In the genomic region with DNA sequence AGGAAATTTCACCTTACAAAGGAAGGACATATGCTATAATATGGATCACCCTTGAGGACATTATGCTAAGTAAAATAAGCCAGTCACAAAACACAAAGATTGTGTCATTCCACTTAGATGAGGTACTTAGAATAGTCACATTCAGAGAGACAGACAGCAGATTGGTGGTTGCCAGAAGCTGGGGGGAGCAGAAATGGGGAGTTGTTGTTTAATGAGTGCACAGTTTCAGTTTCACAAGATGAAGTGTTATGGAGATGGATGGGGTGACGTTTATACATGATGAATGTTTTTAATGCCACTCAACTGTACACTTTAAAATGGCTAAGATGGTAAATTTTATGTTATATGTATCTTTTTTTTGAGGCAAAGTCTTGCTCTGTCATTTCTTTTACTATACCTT, we compare ENCODE assay signal across 10 cellular contexts. TPM values are rescaled to one million over a fixed set of nuclear protein-coding genes. Genes with fewer than 3 reads are reported as not detected.
DNase-seq lines count a peak whose midpoint lies in the region; ATAC-seq and TF ChIP-seq lines count a peak whose summit lies in the region.
"Had no signal": no experiment of that assay in that cellular context is flagged by ENCODE, and none has a peak within 500 bp of the region (broad histone marks: within the 10 kb centered on the region; RNA-seq: fewer than 3 reads in every experiment).

No MANE protein-coding gene starts in this region.

- no peak overlapping the region for H3K4me3 Mint-ChIP-seq in T-cell

- H3K4me3 ChIP-seq in prostate gland = no peak overlapping the region
- H3K4me3 ChIP-seq: adrenal gland had no signal

- H3K27me3 Mint-ChIP-seq in T-cell = no peaks in the 10 kb centered on the region

- CTCF ChIA-PET in T-cell (lab: Charles Lee) = interaction anchor here in 1 of 2 donors (0.5 kb wide), 1 partner anchor 100 kb away, joined by 5 read pairs; no protein-coding TSS in a partner anchor

- H3K4me1 ChIP-seq in prostate gland (replicated peaks) = peaks cover under 1% of the 10 kb centered on the region

- peak overlapping the region in 1 of 2 donors; percentile 4 for H3K27ac Mint-ChIP-seq in T-cell

- 50% methylated on average over 1 of the region's 1 CpG for WGBS in prostate gland

- H3K4me1 Mint-ChIP-seq in T-cell = peaks cover 22 to 30% (median 22%) of the 10 kb centered on the region in 3 donors

- no peaks in the 10 kb centered on the region for H3K27me3 ChIP-seq in prostate gland (replicated peaks; ENCODE audit: insufficient read depth)
- H3K27me3 ChIP-seq: adrenal gland had no signal

- intact Hi-C loops in prostate gland (cut with DNase I) = no loop called here

- peaks cover 0 to 4% (median 2%) of the 10 kb centered on the region in 3 donors for H3K9me3 Mint-ChIP-seq in T-cell

- no peaks in the 10 kb centered on the region for H3K9me3 ChIP-seq in prostate gland

- TF ChIP-seq POLR2A in prostate gland (IDR thresholded peaks at IDR 0.05) (no peak), erythroblast (IDR thresholded peaks at IDR 0.05; ENCODE audit: low read length) (no peak)

- ATAC-seq in GM21619 (IDR thresholded peaks at IDR 0.05; ENCODE audit: unreplicated experiment) = peak; percentile 45
- ATAC-seq in T-cell (replicated peaks in 1 of 4) = peak; percentile 67 to 98 (median 70)
- ATAC-seq in HG02970 (IDR thresholded peaks at IDR 0.05; ENCODE audit: low FRiP score, unreplicated experiment) = no peak

- TF ChIP-seq CTCF in GM13977 (IDR thresholded peaks at IDR 0.05; ENCODE audit: extremely low read depth, insufficient read depth, missing control alignments) = no peak
- no peak for TF ChIP-seq CTCF in prostate gland (IDR thresholded peaks at IDR 0.05)

- POLR2A ChIA-PET in T-cell (lab: Charles Lee) = interaction anchor here in 1 of 2 donors (0.6 kb wide), 2 partner anchors 17 to 1158 kb away, joined by 3 read pairs; no protein-coding TSS in a partner anchor

- in situ Hi-C loops in GM13977 (cut with MboI; ENCODE audit: low pct_unique_long_range_greater_than_20kb, low sequenced_read_pairs, unreplicated experiment) = no loop called here

- DNase-seq in GM13977 (ENCODE audit: low spot score) (peak; percentile 32), T-cell (peak in 25 of 34 experiments; percentile 12 to 72 (median 51)), kidney glomerular epithelial cell (lab: John Stamatoyannopoulos, UW) (peak; percentile 18), prostate gland (ENCODE audit: low spot score) (no peak), erythroblast (lab: John Stamatoyannopoulos, UW) (no peak)
- no peak for DNase-seq in stimulated activated CD4-positive, alpha-beta T cell treated with anti-CD3 and anti-CD28 coated beads, Interleukin-1b, Interleukin-23, amount 100 ng/mL, for 48 hours
- DNase-seq: NCI-H1048 had no signal

- H3K36me3 ChIP-seq in prostate gland = no peaks in the 10 kb centered on the region
- H3K36me3 ChIP-seq: adrenal gland had no signal

- H3K27ac ChIP-seq in prostate gland = no peak overlapping the region
- H3K27ac ChIP-seq: adrenal gland had no signal

- peaks cover 5% of the 10 kb centered on the region for H3K36me3 Mint-ChIP-seq in T-cell

RNA-seq across cellular contexts. Expression of a gene that starts 14.8 kb away (rescaled TPM):
- total RNA-seq in T-cell = 10 to 100 TPM; 13.6 to 39.8 (median 18.9) TPM
- 100 to 1,000 TPM; 107 to 134 TPM for total RNA-seq in prostate gland

Comparison
In these comparisons a context has a peak if more than half of its experiments do, and no peak if none do; other contexts are left out.
1. DNase-seq: peak in GM13977 (single experiment), T-cell (25 of 34) and kidney glomerular epithelial cell (single experiment); none in prostate gland (single experiment), stimulated activated CD4-positive, alpha-beta T cell treated with anti-CD3 and anti-CD28 coated beads, Interleukin-1b, Interleukin-23, amount 100 ng/mL, for 48 hours (single experiment) and erythroblast (0 of 2).